In genomic region chr1:233897325-233898162, GRCh38 we compare ENCODE assay signal across 13 cellular contexts. TPM values are rescaled to one million over a fixed set of nuclear protein-coding genes. Genes with fewer than 3 reads are reported as not detected.
DNase-seq lines count a peak whose midpoint lies in the region; ATAC-seq and TF ChIP-seq lines count a peak whose summit lies in the region.
"Had no signal": no experiment of that assay in that cellular context is flagged by ENCODE, and none has a peak within 500 bp of the region (broad histone marks: within the 10 kb centered on the region; RNA-seq: fewer than 3 reads in every experiment).

No MANE protein-coding gene starts in this region.

- no peak overlapping the region for H3K4me3 Mint-ChIP-seq in activated naive CD8-positive, alpha-beta T cell treated with anti-CD3 and anti-CD28 coated beads, Interleukin-2, amount 50 U/mL, for 24 hours
- H3K4me3 Mint-ChIP-seq in activated naive CD8-positive, alpha-beta T cell treated with anti-CD3 and anti-CD28 coated beads for 36 hours: no peak overlapping the region
- H3K4me3 Mint-ChIP-seq: activated CD8-positive, alpha-beta T cell treated with anti-CD3 and anti-CD28 coated beads for 36 hours; neural progenitor cell had no signal

- H3K4me3 ChIP-seq in BE2C (ENCODE audit: low read depth, low read length): no peak overlapping the region
- H3K4me3 ChIP-seq: ascending aorta, neural progenitor cell, SK-N-MC had no signal

- H3K27me3 ChIP-seq in BE2C: peaks cover 3% of the 10 kb centered on the region
- H3K27me3 ChIP-seq: ascending aorta had no signal

- no peaks in the 10 kb centered on the region for H3K36me3 ChIP-seq in BE2C
- H3K36me3 ChIP-seq: ascending aorta, neural progenitor cell had no signal

- H3K27me3 Mint-ChIP-seq in activated naive CD8-positive, alpha-beta T cell treated with anti-CD3 and anti-CD28 coated beads, Interleukin-2, amount 50 U/mL, for 24 hours: peaks cover 17% of the 10 kb centered on the region
- H3K27me3 Mint-ChIP-seq in activated naive CD8-positive, alpha-beta T cell treated with anti-CD3 and anti-CD28 coated beads for 36 hours: peaks cover 31% of the 10 kb centered on the region

- no peaks in the 10 kb centered on the region for H3K4me1 Mint-ChIP-seq in activated naive CD8-positive, alpha-beta T cell treated with anti-CD3 and anti-CD28 coated beads, Interleukin-2, amount 50 U/mL, for 24 hours
- no peaks in the 10 kb centered on the region for H3K4me1 Mint-ChIP-seq in activated naive CD8-positive, alpha-beta T cell treated with anti-CD3 and anti-CD28 coated beads for 36 hours
- H3K4me1 Mint-ChIP-seq: neural progenitor cell had no signal

- DNase-seq in activated naive CD8-positive, alpha-beta T cell treated with anti-CD3 and anti-CD28 coated beads, Interleukin-2, amount 50 U/mL, for 24 hours: no peak
- no peak for DNase-seq in activated naive CD8-positive, alpha-beta T cell treated with anti-CD3 and anti-CD28 coated beads for 36 hours
- no peak for DNase-seq in NCI-H2107 (lab: John Stamatoyannopoulos, UW)
- no peak for DNase-seq in BE2C
- DNase-seq in NCI-H526 treated with DMSO at 0.1 percent for 48 hours (lab: John Stamatoyannopoulos, UW): no peak
- no peak for DNase-seq in pons (ENCODE audit: low spot score)
- DNase-seq: activated CD8-positive, alpha-beta T cell treated with anti-CD3 and anti-CD28 coated beads for 36 hours; NCI-H2081 had no signal

- peak; percentile 61 for ATAC-seq in activated naive CD8-positive, alpha-beta T cell treated with anti-CD3 and anti-CD28 coated beads, Interleukin-2, amount 50 U/mL, for 24 hours
- ATAC-seq in HG02610 (IDR thresholded peaks at IDR 0.05; ENCODE audit: unreplicated experiment) (peak; percentile 97), HG03439 (IDR thresholded peaks at IDR 0.05; ENCODE audit: unreplicated experiment) (peak; percentile 97)
- ATAC-seq: activated CD8-positive, alpha-beta T cell treated with anti-CD3 and anti-CD28 coated beads for 36 hours had no signal

- H3K36me3 Mint-ChIP-seq in activated naive CD8-positive, alpha-beta T cell treated with anti-CD3 and anti-CD28 coated beads, Interleukin-2, amount 50 U/mL, for 24 hours (ENCODE audit: low read depth): no peaks in the 10 kb centered on the region
- H3K36me3 Mint-ChIP-seq in activated naive CD8-positive, alpha-beta T cell treated with anti-CD3 and anti-CD28 coated beads for 36 hours: no peaks in the 10 kb centered on the region
- H3K36me3 Mint-ChIP-seq: neural progenitor cell had no signal

- H3K27ac Mint-ChIP-seq in activated naive CD8-positive, alpha-beta T cell treated with anti-CD3 and anti-CD28 coated beads, Interleukin-2, amount 50 U/mL, for 24 hours: no peak overlapping the region
- H3K27ac Mint-ChIP-seq in activated naive CD8-positive, alpha-beta T cell treated with anti-CD3 and anti-CD28 coated beads for 36 hours: no peak overlapping the region
- H3K27ac Mint-ChIP-seq: activated CD8-positive, alpha-beta T cell treated with anti-CD3 and anti-CD28 coated beads for 36 hours; neural progenitor cell had no signal

- no peak for TF ChIP-seq CTCF in BE2C (IDR thresholded peaks at IDR 0.05; ENCODE audit: low read depth, low read length)

- no peaks in the 10 kb centered on the region for H3K4me1 ChIP-seq in BE2C
- H3K4me1 ChIP-seq: ascending aorta, neural progenitor cell had no signal

- no peaks in the 10 kb centered on the region for H3K9me3 ChIP-seq in BE2C

- H3K9me3 Mint-ChIP-seq in activated naive CD8-positive, alpha-beta T cell treated with anti-CD3 and anti-CD28 coated beads, Interleukin-2, amount 50 U/mL, for 24 hours: peaks cover 9% of the 10 kb centered on the region
- peaks cover 7% of the 10 kb centered on the region for H3K9me3 Mint-ChIP-seq in activated naive CD8-positive, alpha-beta T cell treated with anti-CD3 and anti-CD28 coated beads for 36 hours
- H3K9me3 Mint-ChIP-seq: activated CD8-positive, alpha-beta T cell treated with anti-CD3 and anti-CD28 coated beads for 36 hours had no signal

RNA-seq across cellular contexts. Expression of gene SLC35F3, which starts 6.9 kb away (rescaled TPM):
- 1 to 10 TPM; 7.5 to 8.1 TPM for total RNA-seq in activated naive CD8-positive, alpha-beta T cell treated with anti-CD3 and anti-CD28 coated beads for 36 hours
- not detected for polyA plus RNA-seq in BE2C (2012; ENCODE audit: insufficient read depth, insufficient read length, low read depth)
